In the genomic region with DNA sequence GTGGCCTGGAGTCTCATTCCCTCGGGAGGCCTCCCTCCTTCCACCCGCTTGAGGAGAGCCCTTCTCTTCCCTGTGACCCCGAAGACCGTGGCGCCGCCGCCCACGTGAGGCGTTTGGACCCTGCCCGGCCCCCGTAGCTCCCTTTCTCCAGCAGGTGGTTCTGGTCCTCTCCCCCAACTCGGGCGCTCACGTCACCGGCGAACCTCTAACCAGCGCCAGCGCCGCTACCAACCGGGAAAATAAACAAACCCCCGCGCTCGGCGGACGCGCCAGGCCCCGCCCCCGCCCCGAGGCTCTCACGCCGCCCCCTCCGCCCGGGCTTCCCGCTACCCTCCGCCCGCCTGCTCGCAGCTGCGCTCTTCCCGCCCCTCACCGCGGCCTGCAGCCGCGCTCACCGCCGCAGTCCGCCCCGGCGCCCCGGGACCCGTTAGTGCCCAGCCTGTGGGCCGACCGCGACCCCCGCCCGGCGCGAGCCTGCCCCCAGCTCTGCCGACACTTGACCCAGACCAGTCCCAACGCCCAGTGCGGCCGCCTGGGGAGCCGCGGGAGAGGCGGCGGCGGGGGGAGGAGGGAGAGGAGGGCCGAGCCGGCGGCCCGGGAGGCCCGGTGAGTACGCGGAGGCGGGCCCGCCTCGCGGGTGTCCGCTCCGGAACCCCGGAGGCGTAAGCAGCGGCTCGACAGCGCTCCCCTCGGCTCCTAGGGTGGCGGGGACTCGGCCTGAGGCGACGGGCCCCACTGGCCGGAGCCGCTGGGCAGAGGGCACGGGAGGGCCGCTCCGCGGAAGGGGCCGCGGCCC, we compare ENCODE assay signal across 8 cellular contexts.
DNase-seq lines count a peak whose midpoint lies in the region; ATAC-seq and TF ChIP-seq lines count a peak whose summit lies in the region.
"Not testable (repeated sequence)": the region's sequence is repeated elsewhere in the genome, so short reads cannot be mapped to it uniquely, and the experiment has no call there.

No MANE protein-coding gene starts in this region.

- peak overlapping the region; percentile 61 for H3K4me2 ChIP-seq in DOHH2 (ENCODE audit: low read length)

- peaks cover 12% of the 10 kb centered on the region for H3K36me3 ChIP-seq in DOHH2 (ENCODE audit: control insufficient read depth, low read length)

- not testable (repeated sequence) for H4K20me1 ChIP-seq in DOHH2 (ENCODE audit: control insufficient read depth, insufficient read depth, low read depth, low read length)

- peak overlapping the region; percentile 80 for H3K4me3 ChIP-seq in DOHH2 (ENCODE audit: low read length)
- peak overlapping the region; percentile 63 for H3K4me3 ChIP-seq in Jurkat, Clone E6-1 (ENCODE audit: low read length)

- not testable (repeated sequence) for H3K27ac Mint-ChIP-seq in activated T-helper 2 cell treated with anti-CD3 and anti-CD28 coated beads, Interferon-gamma antibody, Interleukin-2, Interleukin-4, amounts not matched to agents 10 μg/mL and 5 μg/mL and 100 μg/mL, durations not matched to agents 14 hours and 24 hours and 36 hours
- H3K27ac Mint-ChIP-seq in natural killer cell treated with Interleukin-12 subunit alpha and Interleukin-12 subunit beta and Interleukin-15 and Interleukin-18, amount 100 ng/mL, for 72 hours: peak overlapping the region in 1 of 2 donors; percentile 55
- peak overlapping the region; percentile 82 for H3K27ac Mint-ChIP-seq in stimulated activated naive B cell treated with anti-CD40 and anti-IgM and Interleukin-4, amounts not matched to agents 10 μg/mL and 1 μg/mL and 100 μg/mL, for 72 hours

- H3K36me3 Mint-ChIP-seq in activated T-helper 2 cell treated with anti-CD3 and anti-CD28 coated beads, Interferon-gamma antibody, Interleukin-2, Interleukin-4, amounts not matched to agents 10 μg/mL and 5 μg/mL and 100 μg/mL, durations not matched to agents 14 hours and 24 hours and 36 hours (ENCODE audit: low read depth); natural killer cell treated with Interleukin-12 subunit alpha and Interleukin-12 subunit beta and Interleukin-15 and Interleukin-18, amount 100 ng/mL, for 72 hours; stimulated activated naive B cell treated with anti-CD40 and anti-IgM and Interleukin-4, amounts not matched to agents 10 μg/mL and 1 μg/mL and 100 μg/mL, for 72 hours: not testable (repeated sequence)

- not testable (repeated sequence) for H3K9me3 Mint-ChIP-seq in activated T-helper 2 cell treated with anti-CD3 and anti-CD28 coated beads, Interferon-gamma antibody, Interleukin-2, Interleukin-4, amounts not matched to agents 10 μg/mL and 5 μg/mL and 100 μg/mL, durations not matched to agents 14 hours and 24 hours and 36 hours; natural killer cell treated with Interleukin-12 subunit alpha and Interleukin-12 subunit beta and Interleukin-15 and Interleukin-18, amount 100 ng/mL, for 72 hours; stimulated activated naive B cell treated with anti-CD40 and anti-IgM and Interleukin-4, amounts not matched to agents 10 μg/mL and 1 μg/mL and 100 μg/mL, for 72 hours

- H3K79me2 ChIP-seq in DOHH2 (ENCODE audit: control insufficient read depth, low read length): not testable (repeated sequence)

- H3K27me3 ChIP-seq in DOHH2 (ENCODE audit: control insufficient read depth, low read length): not testable (repeated sequence)

- not testable (repeated sequence) for H3K4me1 ChIP-seq in DOHH2 (ENCODE audit: control insufficient read depth, low read length)

- peak; percentile 65 for DNase-seq in Jurkat, Clone E6-1 (ENCODE audit: low read depth, low spot score)
- peak; percentile 79 for DNase-seq in RKO (ENCODE audit: low spot score)
- DNase-seq in activated T-helper 2 cell treated with anti-CD3 and anti-CD28 coated beads, Interferon-gamma antibody, Interleukin-2, Interleukin-4, amounts not matched to agents 10 μg/mL and 5 μg/mL and 100 μg/mL, durations not matched to agents 14 hours and 24 hours and 36 hours (ENCODE audit: low spot score): peak; percentile 62
- DNase-seq in fibroblast of the conjunctiva (ENCODE audit: low read depth): peak; percentile 16
- peak; percentile 78 for DNase-seq in natural killer cell treated with Interleukin-12 subunit alpha and Interleukin-12 subunit beta and Interleukin-15 and Interleukin-18, amount 100 ng/mL, for 72 hours (ENCODE audit: low spot score)
- DNase-seq in stimulated activated naive B cell treated with anti-CD40 and anti-IgM and Interleukin-4, amounts not matched to agents 10 μg/mL and 1 μg/mL and 100 μg/mL, for 72 hours: peak; percentile 75

- ATAC-seq in GM21737 (IDR thresholded peaks at IDR 0.05; ENCODE audit: unreplicated experiment): peak; percentile 73
- ATAC-seq in natural killer cell treated with Interleukin-12 subunit alpha and Interleukin-12 subunit beta and Interleukin-15 and Interleukin-18, amount 100 ng/mL, for 72 hours: peak; percentile 91 to 93
- peak; percentile 80 to 87 for ATAC-seq in stimulated activated naive B cell treated with anti-CD40 and anti-IgM and Interleukin-4, amounts not matched to agents 10 μg/mL and 1 μg/mL and 100 μg/mL, for 72 hours (replicated peaks)

- not testable (repeated sequence) for H3K27ac ChIP-seq in DOHH2 (ENCODE audit: low read depth, low read length)

- H3K4me1 Mint-ChIP-seq in activated T-helper 2 cell treated with anti-CD3 and anti-CD28 coated beads, Interferon-gamma antibody, Interleukin-2, Interleukin-4, amounts not matched to agents 10 μg/mL and 5 μg/mL and 100 μg/mL, durations not matched to agents 14 hours and 24 hours and 36 hours (ENCODE audit: low read depth): not testable (repeated sequence)
- peaks cover 9 to 12% of the 10 kb centered on the region in 2 donors for H3K4me1 Mint-ChIP-seq in natural killer cell treated with Interleukin-12 subunit alpha and Interleukin-12 subunit beta and Interleukin-15 and Interleukin-18, amount 100 ng/mL, for 72 hours (ENCODE audit: low read depth in 2 of 2)
- H3K4me1 Mint-ChIP-seq in stimulated activated naive B cell treated with anti-CD40 and anti-IgM and Interleukin-4, amounts not matched to agents 10 μg/mL and 1 μg/mL and 100 μg/mL, for 72 hours: peaks cover 4 to 11% of the 10 kb centered on the region in 2 donors

- not testable (repeated sequence) for TF ChIP-seq CTCF in DOHH2 (IDR thresholded peaks at IDR 0.05; ENCODE audit: low read depth, low read length, poor library complexity, severe bottlenecking)

- not testable (repeated sequence) for H3K27me3 Mint-ChIP-seq in activated T-helper 2 cell treated with anti-CD3 and anti-CD28 coated beads, Interferon-gamma antibody, Interleukin-2, Interleukin-4, amounts not matched to agents 10 μg/mL and 5 μg/mL and 100 μg/mL, durations not matched to agents 14 hours and 24 hours and 36 hours (ENCODE audit: low read depth); natural killer cell treated with Interleukin-12 subunit alpha and Interleukin-12 subunit beta and Interleukin-15 and Interleukin-18, amount 100 ng/mL, for 72 hours; stimulated activated naive B cell treated with anti-CD40 and anti-IgM and Interleukin-4, amounts not matched to agents 10 μg/mL and 1 μg/mL and 100 μg/mL, for 72 hours

- H3K9me2 ChIP-seq in DOHH2 (replicated peaks; ENCODE audit: control insufficient read depth, low read length): not testable (repeated sequence)

- intact Hi-C loops in activated T-helper 2 cell treated with anti-CD3 and anti-CD28 coated beads, Interferon-gamma antibody, Interleukin-2, Interleukin-4, amounts not matched to agents 10 μg/mL and 5 μg/mL and 100 μg/mL, durations not matched to agents 14 hours and 24 hours and 36 hours (cut with micrococcal nuclease): loop anchor here (5.0 to 10.0 kb wide), 2 partner anchors 63 to 140 kb away; partner anchors contain the start of genes AGTPBP1 and NAA35

- H3F3A ChIP-seq in DOHH2 (ENCODE audit: control insufficient read depth, insufficient read depth): not testable (repeated sequence)

- not testable (repeated sequence) for H3K9me3 ChIP-seq in DOHH2 (ENCODE audit: control insufficient read depth, insufficient read depth, low read length)

- H3K4me3 Mint-ChIP-seq in activated T-helper 2 cell treated with anti-CD3 and anti-CD28 coated beads, Interferon-gamma antibody, Interleukin-2, Interleukin-4, amounts not matched to agents 10 μg/mL and 5 μg/mL and 100 μg/mL, durations not matched to agents 14 hours and 24 hours and 36 hours (ENCODE audit: low read depth): peak overlapping the region; percentile 70
- peak overlapping the region; percentile 87 for H3K4me3 Mint-ChIP-seq in natural killer cell treated with Interleukin-12 subunit alpha and Interleukin-12 subunit beta and Interleukin-15 and Interleukin-18, amount 100 ng/mL, for 72 hours
- H3K4me3 Mint-ChIP-seq in stimulated activated naive B cell treated with anti-CD40 and anti-IgM and Interleukin-4, amounts not matched to agents 10 μg/mL and 1 μg/mL and 100 μg/mL, for 72 hours: peak overlapping the region; percentile 88

Comparison
In these comparisons a context has a peak if more than half of its experiments do, and no peak if none do; other contexts are left out.
1. DNase-seq: peak in every context shown above with its lines; median percentile 79 in RKO; 78 in natural killer cell treated with Interleukin-12 subunit alpha and Interleukin-12 subunit beta and Interleukin-15 and Interleukin-18, amount 100 ng/mL, for 72 hours; 75 in stimulated activated naive B cell treated with anti-CD40 and anti-IgM and Interleukin-4, amounts not matched to agents 10 μg/mL and 1 μg/mL and 100 μg/mL, for 72 hours; 65 in Jurkat, Clone E6-1; 62 in activated T-helper 2 cell treated with anti-CD3 and anti-CD28 coated beads, Interferon-gamma antibody, Interleukin-2, Interleukin-4, amounts not matched to agents 10 μg/mL and 5 μg/mL and 100 μg/mL, durations not matched to agents 14 hours and 24 hours and 36 hours; 16 in fibroblast of the conjunctiva.